In genomic region chr5:34244281-34245031, GRCh38 we compare ENCODE assay signal across 1 cellular context.
A peak's percentile ranks its signal among the peaks of the same experiment; 100 is the strongest.
TF ChIP-seq lines count a peak whose summit lies in the region.
"Not testable (repeated sequence)": the region's sequence is repeated elsewhere in the genome, so short reads cannot be mapped to it uniquely, and the experiment has no call there.

No MANE protein-coding gene starts in this region.

TF ChIP-seq in K562, 482 proteins besides CTCF, POLR2A, EP300 and RAD21 (continued from another document):
- peak; percentile 59; the same call in 1 of the 2 replicates for TF ChIP-seq FOXM1 (IDR thresholded peaks at IDR 0.05; ENCODE audit: low read depth)
- not testable (repeated sequence) for TF ChIP-seq FOXM1 (CRISPR knock-in tag; IDR thresholded peaks at IDR 0.05; ENCODE audit: low read depth); ATF1 (CRISPR knock-in tag; IDR thresholded peaks at IDR 0.05); MYC (CRISPR knock-in tag; IDR thresholded peaks at IDR 0.05; ENCODE audit: borderline replicate concordance, low read depth)
- TF ChIP-seq FOXK2 (conservative IDR thresholded peaks at IDR 0.05 in 1 of 2, IDR thresholded peaks at IDR 0.05 in 1 of 2; ENCODE audit: low read depth in 2 of 2): peak; percentile 60 to 67; a peak in 3 of 4 replicates
- TF ChIP-seq MNT (conservative IDR thresholded peaks at IDR 0.05): peak in 1 of 2 experiments; percentile 75; a peak in 2 of 4 replicates
- TF ChIP-seq E2F6 (IDR thresholded peaks at IDR 0.05; ENCODE audit: borderline replicate concordance in 1 of 2, extremely low read depth in 1 of 2, insufficient read depth in 1 of 2, insufficient read length in 1 of 2, low read depth in 1 of 2, low read length in 1 of 2, poor library complexity in 1 of 2, severe bottlenecking in 1 of 2): peak in 1 of 2 experiments; percentile 13
- peak; percentile 68; the same call in 1 of the 2 replicates for TF ChIP-seq EP400 (IDR thresholded peaks at IDR 0.05)
- TF ChIP-seq HDAC2 (IDR thresholded peaks at IDR 0.05): peak; percentile 58; the same call in 1 of the 2 replicates
- 0 out of 2 replicates have a peak, but pooled peaks have one; percentile 10 for TF ChIP-seq ATF1 (tag; IDR thresholded peaks at IDR 0.05)
- peak; percentile 28; the same call in 1 of the 2 replicates for TF ChIP-seq L3MBTL2 (IDR thresholded peaks at IDR 0.05)
- peak; percentile 53; the same call in 1 of the 2 replicates for TF ChIP-seq CTBP1 (IDR thresholded peaks at IDR 0.05; ENCODE audit: borderline replicate concordance)
- 0 out of 2 replicates have a peak, but pooled peaks have one; percentile 31 for TF ChIP-seq NFIC (IDR thresholded peaks at IDR 0.05)
- TF ChIP-seq CC2D1A (IDR thresholded peaks at IDR 0.05): peak; percentile 79
- peak; percentile 35; the same call in 1 of the 2 replicates for TF ChIP-seq ATF7 (IDR thresholded peaks at IDR 0.05)
- TF ChIP-seq HNRNPLL (IDR thresholded peaks at IDR 0.05; ENCODE audit: low read depth, low read length, poor library complexity, severe bottlenecking): peak; percentile 20
- peak; percentile 63 for TF ChIP-seq SOX6 (IDR thresholded peaks at IDR 0.05)
- peak in 1 of 2 experiments; percentile 95; a peak in 2 of 4 replicates for TF ChIP-seq MLLT1 (IDR thresholded peaks at IDR 0.05)
- peak; percentile 41; the same call in 1 of the 2 replicates for TF ChIP-seq MYC (IDR thresholded peaks at IDR 0.05; ENCODE audit: low read depth, low read length)
- peak; percentile 71 for TF ChIP-seq VEZF1 (CRISPR knock-in tag; IDR thresholded peaks at IDR 0.05)
- peak; percentile 21 for TF ChIP-seq NFYB (IDR thresholded peaks at IDR 0.05; ENCODE audit: extremely low read depth, insufficient read length)
- peak; percentile 47 for TF ChIP-seq GABPA (tag; conservative IDR thresholded peaks at IDR 0.05; ENCODE audit: low read depth)
